1 cellular context compared by ENCODE assay signal in genomic region chr5:32598997-32599549, GRCh38.
TF ChIP-seq lines count a peak whose summit lies in the region.

No MANE protein-coding gene starts in this region.

TF ChIP-seq in endothelial cell of umbilical vein, 7 proteins besides CTCF, POLR2A, EP300 and RAD21 (continued from another document):
- TF ChIP-seq POLR2AphosphoS5 (IDR thresholded peaks at IDR 0.05; ENCODE audit: insufficient read depth, low read depth, low read length) (no peak), MYC (IDR thresholded peaks at IDR 0.05; ENCODE audit: low read depth, low read length) (no peak), EZH2 (IDR thresholded peaks at IDR 0.05; ENCODE audit: borderline replicate concordance, low read depth, low read length, severe bottlenecking) (no peak)
